Comparison of ENCODE assay signal across 32 cellular contexts in the genomic region with DNA sequence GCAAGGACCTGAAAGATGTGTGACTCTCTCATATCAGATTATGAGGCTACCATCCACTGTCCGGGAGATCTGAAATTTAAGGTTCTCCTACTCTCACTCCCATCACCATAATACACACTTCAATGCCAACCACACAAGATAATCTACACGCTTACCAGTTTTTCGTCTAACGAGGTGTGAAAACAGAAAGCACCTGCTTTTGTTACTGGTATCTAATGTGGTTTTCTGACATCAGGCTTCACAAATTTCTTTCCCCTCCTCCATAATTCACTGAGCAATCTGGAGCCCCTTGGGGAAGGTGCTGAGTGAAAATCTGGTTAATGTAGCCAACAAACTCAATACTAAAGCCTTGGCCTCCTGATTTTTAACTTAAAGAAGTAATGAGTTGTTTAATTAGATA. TPM values are rescaled to one million over a fixed set of nuclear protein-coding genes. Genes with fewer than 3 reads are reported as not detected.
DNase-seq lines count a peak whose midpoint lies in the region; ATAC-seq, FAIRE-seq and TF ChIP-seq lines count a peak whose summit lies in the region.
"Had no signal": no experiment of that assay in that cellular context is flagged by ENCODE, and none has a peak within 500 bp of the region (broad histone marks: within the 10 kb centered on the region; RNA-seq: fewer than 3 reads in every experiment).

No MANE protein-coding gene starts in this region.

- no peak overlapping the region for H2AK5ac ChIP-seq in trophoblast cell (ENCODE audit: low read length)

- no peak overlapping the region for H3K18ac ChIP-seq in trophoblast cell (ENCODE audit: low read length)

- H3K14ac ChIP-seq in trophoblast cell (ENCODE audit: low read length) = no peak overlapping the region

- TF ChIP-seq POLR2A in H54 (IDR thresholded peaks at IDR 0.05; ENCODE audit: low read depth, low read length) = no peak

- WGBS in trophoblast cell (ENCODE audit: extremely low coverage, insufficient coverage, insufficient read length) = no CpG with 5 or more reads among the region's 4 CpGs

- H3K23ac ChIP-seq in trophoblast cell (ENCODE audit: low read length) = no peak overlapping the region

- no peaks in the 10 kb centered on the region for H3K27me3 Mint-ChIP-seq in CD8-positive, alpha-beta T cell (ENCODE audit: low read depth)

- H3K4me2 ChIP-seq in trophoblast cell (ENCODE audit: low read length) = no peak overlapping the region
- H3K4me2 ChIP-seq: GM23338 had no signal

- no peak overlapping the region for H3K27ac ChIP-seq in CD8-positive, alpha-beta T cell (ENCODE audit: low read depth, low read length)
- H3K27ac ChIP-seq in trophoblast cell (ENCODE audit: low read depth, low read length) = no peak overlapping the region
- H3K27ac ChIP-seq: cardiac muscle cell, colonic mucosa, psoas muscle, tibial nerve had no signal

- no peaks in the 10 kb centered on the region for H3K36me3 Mint-ChIP-seq in CD8-positive, alpha-beta T cell
- H3K36me3 Mint-ChIP-seq: activated CD4-positive, alpha-beta memory T cell treated with anti-CD3 and anti-CD28 coated beads for 36 hours had no signal

- H3K27me3 ChIP-seq in CD8-positive, alpha-beta T cell (ENCODE audit: insufficient read depth, low read length) = no peaks in the 10 kb centered on the region
- H3K27me3 ChIP-seq in trophoblast cell (ENCODE audit: insufficient read depth, low read length) = no peaks in the 10 kb centered on the region
- H3K27me3 ChIP-seq: cardiac muscle cell, colonic mucosa, tibial nerve had no signal

- POLR2A ChIA-PET in CD8-positive, alpha-beta T cell (lab: Charles Lee) = no interaction called here

- intact Hi-C loops in CD8-positive, alpha-beta T cell (cut with DNase I, micrococcal nuclease) = no loop called here

- H2BK120ac ChIP-seq in trophoblast cell (ENCODE audit: insufficient read depth, low read length, poor library complexity) = no peak overlapping the region

- H3K4me1 Mint-ChIP-seq in CD8-positive, alpha-beta T cell (ENCODE audit: low read depth) = peaks cover 4% of the 10 kb centered on the region
- H3K4me1 Mint-ChIP-seq: GM23338, nephron had no signal

- H3K79me1 ChIP-seq in trophoblast cell (ENCODE audit: low read length) = peaks cover 6% of the 10 kb centered on the region

- no peak overlapping the region for H3K4me3 Mint-ChIP-seq in CD8-positive, alpha-beta T cell
- H3K4me3 Mint-ChIP-seq: activated CD4-positive, alpha-beta memory T cell treated with anti-CD3 and anti-CD28 coated beads for 36 hours; GM23338; HFFc6; nephron had no signal

- H3K36me3 ChIP-seq in CD8-positive, alpha-beta T cell (ENCODE audit: insufficient read depth, low read length) = no peaks in the 10 kb centered on the region
- H3K36me3 ChIP-seq in trophoblast cell (ENCODE audit: control insufficient read depth in 1 of 2, insufficient read depth in 2 of 2, low read length in 2 of 2) = no peaks in the 10 kb centered on the region
- H3K36me3 ChIP-seq: cardiac muscle cell, colonic mucosa, tibial nerve had no signal

- no peak for TF ChIP-seq CTCF in CD8-positive, alpha-beta T cell (IDR thresholded peaks at IDR 0.05)
- no peak for TF ChIP-seq CTCF in GM12865 (IDR thresholded peaks at IDR 0.05; ENCODE audit: insufficient read depth, low read depth, low read length, missing control alignments)

- peak; percentile 44 for ATAC-seq in CD8-positive, alpha-beta T cell
- ATAC-seq in GM21423 (IDR thresholded peaks at IDR 0.05; ENCODE audit: unreplicated experiment) = peak; percentile 56
- ATAC-seq: activated CD4-positive, CD25-positive, alpha-beta regulatory T cell treated with anti-CD3 and anti-CD28 coated beads, Interleukin-2, amount 50 U/mL, for 24 hours; GM23338; left cardiac atrium; mucosa of descending colon; psoas muscle; sciatic nerve had no signal

- DNase-seq in CD8-positive, alpha-beta T cell = no peak
- peak; percentile 46 for DNase-seq in GM12865 (ENCODE audit: low read depth)
- DNase-seq in NCI-H2171 treated with DMSO at 0.1 percent for 48 hours (lab: John Stamatoyannopoulos, UW) = peak; percentile 42
- no peak for DNase-seq in COLO829 (ENCODE audit: low spot score)
- DNase-seq in trophoblast cell = no peak
- DNase-seq in MV-4-11 (lab: John Stamatoyannopoulos, UW) = no peak
- DNase-seq in H54 (ENCODE audit: insufficient read length, low spot score) = no peak
- DNase-seq: activated CD4-positive, alpha-beta memory T cell treated with anti-CD3 and anti-CD28 coated beads for 36 hours; activated CD8-positive, alpha-beta memory T cell treated with anti-CD3 and anti-CD28 coated beads, Interleukin-2, amount 50 U/mL, for 48 hours; activated effector memory CD4-positive, alpha-beta T cell treated with Interleukin-2 at 50 U/mL for 16 hours; colonic mucosa; effector CD4-positive, alpha-beta T cell; HFFc6; hypothalamus; Karpas-422; left cardiac atrium; mammary epithelial cell; mucosa of descending colon; NCI-H1417; NCI-H2029; NCI-H2227 treated with DMSO at 0.1 percent for 48 hours; psoas muscle; SHP77 treated with DMSO at 0.1 percent for 48 hours had no signal

- H3K9me3 Mint-ChIP-seq in CD8-positive, alpha-beta T cell = no peaks in the 10 kb centered on the region
- H3K9me3 Mint-ChIP-seq: activated CD4-positive, alpha-beta memory T cell treated with anti-CD3 and anti-CD28 coated beads for 36 hours; GM23338; HFFc6; nephron had no signal

- H3K9me3 ChIP-seq in CD8-positive, alpha-beta T cell (ENCODE audit: low read length) = no peaks in the 10 kb centered on the region
- no peaks in the 10 kb centered on the region for H3K9me3 ChIP-seq in trophoblast cell (ENCODE audit: insufficient read depth, low read depth, low read length)
- H3K9me3 ChIP-seq: colonic mucosa, mucosa of descending colon, psoas muscle, tibial nerve had no signal

- H2BK5ac ChIP-seq in trophoblast cell (ENCODE audit: low read depth, low read length, poor library complexity) = no peak overlapping the region

- no peak overlapping the region for H3K4ac ChIP-seq in trophoblast cell (ENCODE audit: low read depth, low read length)

- H3K27ac Mint-ChIP-seq in CD8-positive, alpha-beta T cell = no peak overlapping the region
- H3K27ac Mint-ChIP-seq: activated CD4-positive, alpha-beta memory T cell treated with anti-CD3 and anti-CD28 coated beads for 36 hours; GM23338; HFFc6 had no signal

- H3K9ac ChIP-seq in trophoblast cell (ENCODE audit: low read length) = no peak overlapping the region

- no peak overlapping the region for H2BK12ac ChIP-seq in trophoblast cell (ENCODE audit: low read length)

- no peaks in the 10 kb centered on the region for H3K79me2 ChIP-seq in trophoblast cell (ENCODE audit: control insufficient read depth, insufficient read depth, low read length, poor library complexity)

- FAIRE-seq in H54 (lab: Jason Lieb, UNC) = no peak
- FAIRE-seq: astrocyte, RCC 7860 had no signal

- no peaks in the 10 kb centered on the region for H3K4me1 ChIP-seq in CD8-positive, alpha-beta T cell (ENCODE audit: insufficient read depth, low read length)
- H3K4me1 ChIP-seq in trophoblast cell (ENCODE audit: control insufficient read depth in 1 of 2, insufficient read depth in 2 of 2, low read length in 2 of 2) = peaks cover 8% of the 10 kb centered on the region in 2 experiments
- H3K4me1 ChIP-seq: colonic mucosa, psoas muscle, tibial nerve had no signal

- H2AFZ ChIP-seq in trophoblast cell (ENCODE audit: insufficient read depth, low read length, poor library complexity) = no peak overlapping the region
- H2AFZ ChIP-seq: GM23338 had no signal

- H4K8ac ChIP-seq in trophoblast cell (ENCODE audit: low read depth, low read length) = no peak overlapping the region

- H3K4me3 ChIP-seq in CD8-positive, alpha-beta T cell (ENCODE audit: low read depth, low read length) = no peak overlapping the region
- no peak overlapping the region for H3K4me3 ChIP-seq in GM12865 (ENCODE audit: low read depth, low read length)
- no peak overlapping the region for H3K4me3 ChIP-seq in trophoblast cell (ENCODE audit: low read depth, low read length)
- H3K4me3 ChIP-seq: cardiac muscle cell, colonic mucosa, GM23338, mucosa of descending colon, psoas muscle, tibial nerve had no signal

- CTCF ChIA-PET in CD8-positive, alpha-beta T cell (lab: Charles Lee) = interaction anchor here (1.0 to 1.9 kb wide), 2 partner anchors 9 to 10 kb away, joined by 3 to 14 read pairs; partner anchors contain the start of gene LRCH1

- H4K91ac ChIP-seq in trophoblast cell (ENCODE audit: low read depth, low read length) = no peak overlapping the region

- no peak overlapping the region for H4K12ac ChIP-seq in trophoblast cell (ENCODE audit: low read depth, low read length)

RNA-seq across cellular contexts. Expression of gene LRCH1, which starts 10.1 kb away (rescaled TPM):
- total RNA-seq in CD8-positive, alpha-beta T cell = 10 to 100 TPM; 10.8 to 13.7 TPM
- 13.9 and 14.1 TPM in 2 replicates for polyA plus RNA-seq in trophoblast cell (2013)

Comparison
In these comparisons a context has a peak if more than half of its experiments do, and no peak if none do; other contexts are left out.
1. DNase-seq: peak in GM12865 (single experiment) and NCI-H2171 treated with DMSO at 0.1 percent for 48 hours (single experiment); none in CD8-positive, alpha-beta T cell (0 of 7), COLO829 (single experiment), trophoblast cell (0 of 2), MV-4-11 (single experiment) and H54 (single experiment).